In the genomic region with DNA sequence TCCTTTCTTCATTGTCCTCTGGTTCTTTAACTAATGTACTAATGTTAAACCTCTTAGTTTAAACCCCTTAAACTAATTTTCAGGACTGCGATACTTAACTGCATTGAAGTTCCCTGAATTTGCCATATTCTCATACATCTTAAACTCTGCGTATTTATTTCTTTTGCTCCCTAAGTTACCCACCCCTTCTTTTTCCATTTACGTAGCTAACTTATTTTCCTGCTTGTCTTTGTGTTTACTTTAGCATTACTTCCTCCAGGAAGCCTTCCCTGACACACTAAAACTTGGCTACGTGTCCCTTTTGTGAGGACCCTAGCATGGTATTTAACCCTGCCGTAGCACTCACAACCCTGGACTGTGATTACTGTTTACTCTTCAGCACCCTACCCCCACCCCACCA, we compare ENCODE assay signal across 24 cellular contexts.
DNase-seq lines count a peak whose midpoint lies in the region; ATAC-seq and TF ChIP-seq lines count a peak whose summit lies in the region.
"Had no signal": no experiment of that assay in that cellular context is flagged by ENCODE, and none has a peak within 500 bp of the region (broad histone marks: within the 10 kb centered on the region; RNA-seq: fewer than 3 reads in every experiment).

No MANE protein-coding gene starts in this region.

- H3K36me3 ChIP-seq in mesenchymal stem cell (ENCODE audit: control insufficient read depth in 1 of 2, insufficient read depth in 2 of 2, low read depth in 1 of 2, low read length in 2 of 2): peaks cover 8 to 88% of the 10 kb centered on the region in 2 experiments
- H3K36me3 ChIP-seq in colonic mucosa: peaks cover under 1% of the 10 kb centered on the region

- peak overlapping the region; percentile 42 for H3K27ac Mint-ChIP-seq in activated CD8-positive, alpha-beta T cell treated with anti-CD3 and anti-CD28 coated beads for 36 hours
- no peak overlapping the region for H3K27ac Mint-ChIP-seq in activated CD8-positive, alpha-beta T cell treated with anti-CD3 and anti-CD28 coated beads, Interleukin-2, amount 10 ng/mL, durations not matched to agents 7 days and 5 days
- H3K27ac Mint-ChIP-seq in progenitor cell of endocrine pancreas: peak overlapping the region; percentile 37
- H3K27ac Mint-ChIP-seq: GM23338 had no signal

- no peaks in the 10 kb centered on the region for H3K27me3 ChIP-seq in mesenchymal stem cell (ENCODE audit: control insufficient read depth in 1 of 2, insufficient read depth in 1 of 2, low read length in 2 of 2)
- no peaks in the 10 kb centered on the region for H3K27me3 ChIP-seq in colonic mucosa
- H3K27me3 ChIP-seq: BLaER1 had no signal

- no peak overlapping the region for H3K4me2 ChIP-seq in mesenchymal stem cell (ENCODE audit: low read length, poor library complexity, severe bottlenecking)
- H3K4me2 ChIP-seq: BLaER1, GM23338 had no signal

- no peak for TF ChIP-seq CTCF in activated CD8-positive, alpha-beta T cell treated with anti-CD3 and anti-CD28 coated beads for 36 hours (IDR thresholded peaks at IDR 0.05)
- TF ChIP-seq CTCF in progenitor cell of endocrine pancreas (IDR thresholded peaks at IDR 0.05; ENCODE audit: unreplicated experiment): no peak
- no peak for TF ChIP-seq CTCF in colonic mucosa (IDR thresholded peaks at IDR 0.05)

- intact Hi-C loops in activated CD8-positive, alpha-beta T cell treated with anti-CD3 and anti-CD28 coated beads for 36 hours (cut with micrococcal nuclease): no loop called here
- intact Hi-C loops in colonic mucosa (cut with DNase I): no loop called here

- H2BK120ac ChIP-seq in mesenchymal stem cell (ENCODE audit: low read depth, low read length): no peak overlapping the region

- H3K14ac ChIP-seq in mesenchymal stem cell (ENCODE audit: low read length in 2 of 2): no peak overlapping the region

- H3K79me1 ChIP-seq in mesenchymal stem cell (replicated peaks; ENCODE audit: low read length, poor library complexity, severe bottlenecking): peaks cover 13% of the 10 kb centered on the region

- H3K4me1 Mint-ChIP-seq in activated CD8-positive, alpha-beta T cell treated with anti-CD3 and anti-CD28 coated beads for 36 hours (ENCODE audit: low read depth): peaks cover 4% of the 10 kb centered on the region
- no peaks in the 10 kb centered on the region for H3K4me1 Mint-ChIP-seq in activated CD8-positive, alpha-beta T cell treated with anti-CD3 and anti-CD28 coated beads, Interleukin-2, amount 10 ng/mL, durations not matched to agents 7 days and 5 days (ENCODE audit: low read depth)
- no peaks in the 10 kb centered on the region for H3K4me1 Mint-ChIP-seq in progenitor cell of endocrine pancreas (ENCODE audit: low read depth)
- H3K4me1 Mint-ChIP-seq: GM23338 had no signal

- H3K23ac ChIP-seq in mesenchymal stem cell (ENCODE audit: low read length in 2 of 2): no peak overlapping the region

- H3K4me3 Mint-ChIP-seq in activated CD8-positive, alpha-beta T cell treated with anti-CD3 and anti-CD28 coated beads for 36 hours: no peak overlapping the region
- H3K4me3 Mint-ChIP-seq in activated CD8-positive, alpha-beta T cell treated with anti-CD3 and anti-CD28 coated beads, Interleukin-2, amount 10 ng/mL, durations not matched to agents 7 days and 5 days: no peak overlapping the region
- no peak overlapping the region for H3K4me3 Mint-ChIP-seq in progenitor cell of endocrine pancreas (ENCODE audit: low read depth)
- H3K4me3 Mint-ChIP-seq: CD8-positive, alpha-beta memory T cell; GM23338 had no signal

- no peak overlapping the region for H2BK12ac ChIP-seq in mesenchymal stem cell (ENCODE audit: low read length in 2 of 2)

- peaks cover 24% of the 10 kb centered on the region for H3K36me3 Mint-ChIP-seq in activated CD8-positive, alpha-beta T cell treated with anti-CD3 and anti-CD28 coated beads for 36 hours (ENCODE audit: low read depth)
- peaks cover 35% of the 10 kb centered on the region for H3K36me3 Mint-ChIP-seq in activated CD8-positive, alpha-beta T cell treated with anti-CD3 and anti-CD28 coated beads, Interleukin-2, amount 10 ng/mL, durations not matched to agents 7 days and 5 days (ENCODE audit: low read depth)
- peaks cover 22% of the 10 kb centered on the region for H3K36me3 Mint-ChIP-seq in progenitor cell of endocrine pancreas (ENCODE audit: insufficient read depth)

- peak overlapping the region; percentile 60 for H4K8ac ChIP-seq in mesenchymal stem cell (ENCODE audit: low read length)

- H3K27me3 Mint-ChIP-seq in activated CD8-positive, alpha-beta T cell treated with anti-CD3 and anti-CD28 coated beads for 36 hours: no peaks in the 10 kb centered on the region
- no peaks in the 10 kb centered on the region for H3K27me3 Mint-ChIP-seq in activated CD8-positive, alpha-beta T cell treated with anti-CD3 and anti-CD28 coated beads, Interleukin-2, amount 10 ng/mL, durations not matched to agents 7 days and 5 days (ENCODE audit: low read depth)
- H3K27me3 Mint-ChIP-seq in progenitor cell of endocrine pancreas: no peaks in the 10 kb centered on the region
- H3K27me3 Mint-ChIP-seq: CD8-positive, alpha-beta memory T cell had no signal

- H3K18ac ChIP-seq in mesenchymal stem cell (ENCODE audit: low read depth in 1 of 2, low read length in 2 of 2): no peak overlapping the region

- H3K4me1 ChIP-seq in mesenchymal stem cell (ENCODE audit: control insufficient read depth, insufficient read depth, low read depth, low read length) (no peaks in the 10 kb centered on the region), colonic mucosa (no peaks in the 10 kb centered on the region)

- DNase-seq in activated CD8-positive, alpha-beta T cell treated with anti-CD3 and anti-CD28 coated beads for 36 hours: no peak
- no peak for DNase-seq in activated CD8-positive, alpha-beta T cell treated with anti-CD3 and anti-CD28 coated beads, Interleukin-2, amount 10 ng/mL, durations not matched to agents 7 days and 5 days
- DNase-seq in dermis blood vessel endothelial cell (peak; percentile 34), mesenchymal stem cell (no peak), progenitor cell of endocrine pancreas (ENCODE audit: low spot score, unreplicated experiment) (no peak), colonic mucosa (no peak), NCI-H1436 treated with DMSO at 0.1 percent for 48 hours (lab: John Stamatoyannopoulos, UW) (no peak), NCI-H446 (lab: John Stamatoyannopoulos, UW) (no peak)
- DNase-seq: ACHN; Calu3; CD8-positive, alpha-beta memory T cell; GDM1; Kasumi-1; NCI-H1417; NCI-H187 treated with DMSO at 0.1 percent for 48 hours; NCI-H226; NCI-H524; NCI-H774; NK-92 treated with Interleukin-12 subunit alpha and Interleukin-12 subunit beta, amount 100 ng/mL, for 24 hours had no signal

- CTCF ChIA-PET in activated CD8-positive, alpha-beta T cell treated with anti-CD3 and anti-CD28 coated beads for 36 hours (lab: Charles Lee): interaction anchor here (1.0 to 1.3 kb wide), 2 partner anchors 24 to 84 kb away, joined by 3 to 5 read pairs; no protein-coding TSS in a partner anchor
- CTCF ChIA-PET in activated CD8-positive, alpha-beta T cell treated with anti-CD3 and anti-CD28 coated beads, Interleukin-2, amount 10 ng/mL, durations not matched to agents 7 days and 5 days (lab: Charles Lee): interaction anchor here (0.6 kb wide), 1 partner anchor 235 kb away, joined by 3 read pairs; no protein-coding TSS in a partner anchor

- no peak overlapping the region for H2BK5ac ChIP-seq in mesenchymal stem cell (ENCODE audit: low read depth, low read length, poor library complexity, severe bottlenecking)

- no peak for ATAC-seq in activated CD8-positive, alpha-beta T cell treated with anti-CD3 and anti-CD28 coated beads for 36 hours
- ATAC-seq in activated CD8-positive, alpha-beta T cell treated with anti-CD3 and anti-CD28 coated beads, Interleukin-2, amount 10 ng/mL, durations not matched to agents 7 days and 5 days: no peak
- ATAC-seq: GM23338, Panc1 had no signal

- no peak overlapping the region for H4K91ac ChIP-seq in mesenchymal stem cell (ENCODE audit: low read length)

- H3K27ac ChIP-seq in mesenchymal stem cell (ENCODE audit: low read length, poor library complexity, severe bottlenecking): no peak overlapping the region
- no peak overlapping the region for H3K27ac ChIP-seq in colonic mucosa
- H3K27ac ChIP-seq: 22Rv1, BLaER1 had no signal

- 91% methylated on average over 5 of the region's 5 CpGs for WGBS in mesenchymal stem cell

- POLR2A ChIA-PET in activated CD8-positive, alpha-beta T cell treated with anti-CD3 and anti-CD28 coated beads for 36 hours (lab: Charles Lee): interaction anchor here (0.6 kb wide), 1 partner anchor 1580 kb away, joined by 4 read pairs; the partner anchor contains the start of gene SLC29A1
- POLR2A ChIA-PET in activated CD8-positive, alpha-beta T cell treated with anti-CD3 and anti-CD28 coated beads, Interleukin-2, amount 10 ng/mL, durations not matched to agents 7 days and 5 days (lab: Charles Lee): no interaction called here

- H3K4me3 ChIP-seq in mesenchymal stem cell (ENCODE audit: insufficient read depth in 1 of 2, low read depth in 1 of 2, low read length in 2 of 2) (no peak overlapping the region), colonic mucosa (no peak overlapping the region)
- H3K4me3 ChIP-seq: BLaER1, GM23338, HAP-1 had no signal

- no peaks in the 10 kb centered on the region for H3K9me3 ChIP-seq in mesenchymal stem cell (ENCODE audit: control insufficient read depth, low read length)
- H3K9me3 ChIP-seq in colonic mucosa: no peaks in the 10 kb centered on the region
- H3K9me3 ChIP-seq: BLaER1, HAP-1 had no signal

- no peak overlapping the region for H2BK15ac ChIP-seq in mesenchymal stem cell (ENCODE audit: low read depth, poor library complexity, severe bottlenecking)

- no peak overlapping the region for H2AFZ ChIP-seq in mesenchymal stem cell (ENCODE audit: low read depth, low read length)
- H2AFZ ChIP-seq: GM23338 had no signal

- H2AK5ac ChIP-seq in mesenchymal stem cell (ENCODE audit: low read length, severe bottlenecking): no peak overlapping the region

- H3K4ac ChIP-seq in mesenchymal stem cell (ENCODE audit: low read depth in 1 of 2, low read length in 2 of 2): no peak overlapping the region

- H3K9me3 Mint-ChIP-seq in activated CD8-positive, alpha-beta T cell treated with anti-CD3 and anti-CD28 coated beads for 36 hours: no peaks in the 10 kb centered on the region
- H3K9me3 Mint-ChIP-seq in activated CD8-positive, alpha-beta T cell treated with anti-CD3 and anti-CD28 coated beads, Interleukin-2, amount 10 ng/mL, durations not matched to agents 7 days and 5 days (ENCODE audit: insufficient read depth): no peaks in the 10 kb centered on the region
- no peaks in the 10 kb centered on the region for H3K9me3 Mint-ChIP-seq in progenitor cell of endocrine pancreas (ENCODE audit: low read depth)
- H3K9me3 Mint-ChIP-seq: CD8-positive, alpha-beta memory T cell; GM23338 had no signal

- H3K9ac ChIP-seq in mesenchymal stem cell (ENCODE audit: low read length) (no peak overlapping the region), colonic mucosa (ENCODE audit: low read depth in 2 of 2, low read length in 2 of 2) (no peak overlapping the region)
- H3K9ac ChIP-seq: BLaER1 had no signal
